Comparison of ENCODE assay signal across 5 cellular contexts in the genomic region with DNA sequence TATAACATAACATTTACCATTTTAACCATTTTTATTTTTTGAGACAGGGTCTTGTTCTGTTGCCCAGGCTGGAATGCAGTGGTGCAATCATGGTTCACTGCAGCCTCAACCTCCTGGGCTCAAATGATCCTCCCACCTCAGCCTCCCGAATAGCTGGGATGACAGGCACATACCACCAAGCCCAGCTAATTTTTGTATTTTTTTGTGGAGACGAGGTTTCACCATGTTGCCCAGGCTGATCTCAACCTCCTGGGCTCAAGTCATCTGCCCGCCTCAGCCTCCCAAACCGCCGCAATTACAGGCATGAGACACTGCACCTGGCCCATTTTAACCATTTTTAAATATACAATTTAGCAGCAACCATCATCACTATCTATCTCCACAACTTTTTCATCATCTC. TPM values are rescaled to one million over a fixed set of nuclear protein-coding genes. Genes with fewer than 3 reads are reported as not detected.
"Had no signal": no experiment of that assay in that cellular context is flagged by ENCODE, and none has a peak within 500 bp of the region (broad histone marks: within the 10 kb centered on the region; RNA-seq: fewer than 3 reads in every experiment).

No MANE protein-coding gene starts in this region.

RNA-seq across cellular contexts. Expression of a gene that starts 5.4 kb away (rescaled TPM):
- total RNA-seq: Right ventricle myocardium inferior, Right ventricle myocardium superior, RPMI7951, SJCRH30, SJSA1 had no signal
